12 cellular contexts compared by ENCODE assay signal in genomic region chr3:181713300-181713647, GRCh38. TPM values are rescaled to one million over a fixed set of nuclear protein-coding genes. Genes with fewer than 3 reads are reported as not detected.
DNase-seq lines count a peak whose midpoint lies in the region; ATAC-seq and TF ChIP-seq lines count a peak whose summit lies in the region.
"Had no signal": no experiment of that assay in that cellular context is flagged by ENCODE, and none has a peak within 500 bp of the region (broad histone marks: within the 10 kb centered on the region; RNA-seq: fewer than 3 reads in every experiment).

No MANE protein-coding gene starts in this region.

- H3K9me3 ChIP-seq in RWPE2 (ENCODE audit: severe bottlenecking) = no peaks in the 10 kb centered on the region
- H3K9me3 ChIP-seq in prostate gland = no peaks in the 10 kb centered on the region

- H3K36me3 ChIP-seq in RWPE2 (ENCODE audit: low read depth) (no peaks in the 10 kb centered on the region), prostate gland (no peaks in the 10 kb centered on the region)

- ATAC-seq in RWPE2 (ENCODE audit: low read depth) = no peak
- no peak for ATAC-seq in stimulated activated naive CD8-positive, alpha-beta T cell treated with anti-CD3 and anti-CD28 coated beads, Interleukin-15, amount 100 ng/mL, for 72 hours
- no peak for ATAC-seq in HG02763 (IDR thresholded peaks at IDR 0.05; ENCODE audit: unreplicated experiment)

- no peak overlapping the region for H3K27ac Mint-ChIP-seq in stimulated activated naive CD8-positive, alpha-beta T cell treated with anti-CD3 and anti-CD28 coated beads, Interleukin-15, amount 100 ng/mL, for 72 hours
- H3K27ac Mint-ChIP-seq: immature natural killer cell had no signal

- no peak for TF ChIP-seq POLR2A in prostate gland (IDR thresholded peaks at IDR 0.05)

- no peak for TF ChIP-seq CTCF in RWPE2 (IDR thresholded peaks at IDR 0.05; ENCODE audit: poor library complexity, severe bottlenecking)
- TF ChIP-seq CTCF in epithelial cell of esophagus (IDR thresholded peaks at IDR 0.05; ENCODE audit: insufficient read depth, low read depth, low read length, missing control alignments) = no peak
- TF ChIP-seq CTCF in prostate gland (IDR thresholded peaks at IDR 0.05) = no peak

- peaks cover 17% of the 10 kb centered on the region for H3K27me3 Mint-ChIP-seq in stimulated activated naive CD8-positive, alpha-beta T cell treated with anti-CD3 and anti-CD28 coated beads, Interleukin-15, amount 100 ng/mL, for 72 hours

- peaks cover 3% of the 10 kb centered on the region for H3K4me1 ChIP-seq in RWPE2 (ENCODE audit: insufficient read depth, poor library complexity, severe bottlenecking)
- H3K4me1 ChIP-seq in prostate gland (replicated peaks) = peaks cover 3% of the 10 kb centered on the region

- DNase-seq in NCI-H510A treated with DMSO at 0.1 percent for 48 hours (lab: John Stamatoyannopoulos, UW) (peak; percentile 47), NCI-H510A (lab: John Stamatoyannopoulos, UW) (no peak), RWPE2 (ENCODE audit: low spot score) (no peak), epithelial cell of esophagus (ENCODE audit: low read depth) (peak; percentile 27), prostate gland (ENCODE audit: low spot score) (no peak), ACHN (no peak)
- DNase-seq in stimulated activated naive CD8-positive, alpha-beta T cell treated with anti-CD3 and anti-CD28 coated beads, Interleukin-15, amount 100 ng/mL, for 72 hours = no peak
- DNase-seq: GF-D8, immature natural killer cell had no signal

- peaks cover 14% of the 10 kb centered on the region for H3K4me1 Mint-ChIP-seq in stimulated activated naive CD8-positive, alpha-beta T cell treated with anti-CD3 and anti-CD28 coated beads, Interleukin-15, amount 100 ng/mL, for 72 hours

- H3K27me3 ChIP-seq in RWPE2 (ENCODE audit: insufficient read depth, poor library complexity, severe bottlenecking) (peaks cover 56% of the 10 kb centered on the region), prostate gland (replicated peaks; ENCODE audit: insufficient read depth) (peaks cover 12% of the 10 kb centered on the region)

- WGBS in prostate gland = 3% methylated on average over 10 of the region's 10 CpGs

- intact Hi-C loops in prostate gland (cut with DNase I) = no loop called here

- peak overlapping the region; percentile 47 for H3K27ac ChIP-seq in RWPE2 (ENCODE audit: poor library complexity, severe bottlenecking)
- H3K27ac ChIP-seq in prostate gland = peak overlapping the region; percentile 73 to 76
- H3K27ac ChIP-seq: GM23248 had no signal

- H3K4me3 ChIP-seq in RWPE2 (ENCODE audit: severe bottlenecking) = peak overlapping the region; percentile 52
- H3K4me3 ChIP-seq in epithelial cell of esophagus (ENCODE audit: low read length) = peak overlapping the region; percentile 75
- peak overlapping the region; percentile 36 to 49 for H3K4me3 ChIP-seq in prostate gland

- in situ Hi-C loops in ACHN (cut with HindIII; ENCODE audit: low pct_ligation_motif_present, low pct_unique_long_range_greater_than_20kb, low sequenced_read_pairs) = no loop called here

- peaks cover 0 to 13% of the 10 kb centered on the region in 2 donors for H3K9me3 Mint-ChIP-seq in stimulated activated naive CD8-positive, alpha-beta T cell treated with anti-CD3 and anti-CD28 coated beads, Interleukin-15, amount 100 ng/mL, for 72 hours

- peak overlapping the region in 1 of 2 donors; percentile 52 for H3K4me3 Mint-ChIP-seq in stimulated activated naive CD8-positive, alpha-beta T cell treated with anti-CD3 and anti-CD28 coated beads, Interleukin-15, amount 100 ng/mL, for 72 hours

RNA-seq across cellular contexts. Expression of gene SOX2, which starts 1.5 kb away (rescaled TPM):
- total RNA-seq in prostate gland = 10 to 100 TPM; 10.5 to 17.8 TPM
- total RNA-seq: dermis blood vessel endothelial cell, GM23248 had no signal

Comparison
In these comparisons a context has a peak if more than half of its experiments do, and no peak if none do; other contexts are left out.
1. DNase-seq: peak in NCI-H510A treated with DMSO at 0.1 percent for 48 hours (single experiment) and epithelial cell of esophagus (single experiment); none in NCI-H510A (single experiment), RWPE2 (single experiment), prostate gland (single experiment), stimulated activated naive CD8-positive, alpha-beta T cell treated with anti-CD3 and anti-CD28 coated beads, Interleukin-15, amount 100 ng/mL, for 72 hours (0 of 2) and ACHN (single experiment).
2. Peak in every context shown above with its lines, with median percentiles within 50 percentile points of each other: H3K4me3 ChIP-seq.